Comparison of ENCODE assay signal across 8 cellular contexts in the genomic region with DNA sequence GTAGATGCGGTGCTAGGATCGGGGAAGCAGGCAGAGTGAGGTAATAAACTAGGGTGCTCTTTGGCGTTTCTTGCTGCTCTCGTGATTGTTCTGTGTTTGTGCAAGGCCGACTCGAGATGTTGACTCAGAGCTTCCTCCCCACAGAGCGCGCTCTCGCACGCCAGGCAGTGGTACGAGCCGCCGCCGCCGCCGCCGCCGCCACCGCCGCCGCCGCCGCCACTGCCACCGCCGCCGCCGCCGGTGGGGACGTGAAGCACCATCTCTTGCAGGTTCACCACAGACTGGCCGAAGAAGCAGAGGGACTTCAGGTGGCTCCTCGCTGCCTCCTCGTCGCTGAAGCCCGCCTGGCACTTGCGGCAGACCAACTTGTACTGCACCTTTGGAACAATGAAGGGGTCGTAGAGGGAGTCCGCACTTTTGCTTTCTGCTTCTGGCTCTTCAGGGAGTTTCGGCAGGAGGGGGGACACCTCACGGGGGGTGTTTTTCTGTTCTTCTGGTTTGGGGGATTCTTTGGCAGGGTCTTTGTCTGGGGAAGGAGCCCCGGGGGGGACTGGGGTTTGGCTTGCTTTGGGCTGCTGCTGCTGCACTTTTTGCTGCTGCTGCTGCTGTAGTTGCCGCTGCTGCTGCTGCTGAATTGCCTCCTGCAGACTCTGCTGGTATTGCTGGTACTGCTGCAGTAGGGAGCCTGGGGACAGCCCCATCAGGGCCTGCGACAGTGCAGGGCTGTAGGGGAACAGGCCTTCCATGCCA.
DNase-seq lines count a peak whose midpoint lies in the region; ATAC-seq, FAIRE-seq and TF ChIP-seq lines count a peak whose summit lies in the region.

No MANE protein-coding gene starts in this region.

- H3K4me3 ChIP-seq in NT2/D1 (ENCODE audit: insufficient read length, low read depth) (peak overlapping the region; percentile 50), pancreas (no peak overlapping the region), thoracic aorta (peak overlapping the region; percentile 85)

- H3K27me3 ChIP-seq in NT2/D1 (ENCODE audit: insufficient read depth, insufficient read length) (peaks cover 2% of the 10 kb centered on the region), pancreas (no peaks in the 10 kb centered on the region), thoracic aorta (replicated peaks; ENCODE audit: insufficient read depth) (no peaks in the 10 kb centered on the region)

- no peak for TF ChIP-seq POLR2A in GM18505 (IDR thresholded peaks at IDR 0.05; ENCODE audit: borderline replicate concordance, extremely low read depth, insufficient read depth, insufficient read length)

- H3K9ac ChIP-seq in NT2/D1 (ENCODE audit: insufficient read length, low read depth) = peak overlapping the region; percentile 85

- H3K4me1 ChIP-seq in NT2/D1 (ENCODE audit: insufficient read depth, insufficient read length) = peaks cover 6% of the 10 kb centered on the region
- H3K4me1 ChIP-seq in pancreas = peaks cover 4 to 20% (median 6%) of the 10 kb centered on the region in 3 donors
- H3K4me1 ChIP-seq in thoracic aorta (ENCODE audit: control insufficient read depth in 1 of 2, low read depth in 2 of 2) = peaks cover 29 to 48% of the 10 kb centered on the region in 2 donors

- ATAC-seq in GM18505 (IDR thresholded peaks at IDR 0.05; ENCODE audit: unreplicated experiment) (peak; percentile 84), HG02938 (IDR thresholded peaks at IDR 0.05; ENCODE audit: unreplicated experiment) (peak; percentile 94), pancreas (peak in 3 of 4 donors; percentile 62 to 75 (median 62)), thoracic aorta (ENCODE audit: insufficient number of reproducible peaks, low FRiP score, low read depth) (peak; percentile 86)

- intact Hi-C loops in pancreas (cut with DNase I) = no loop called here

- no peak for FAIRE-seq in pancreas (lab: Jason Lieb, UNC)

- DNase-seq in NT2/D1 (ENCODE audit: low read depth, low spot score) = peak; percentile 36
- DNase-seq in activated gamma-delta T cell treated with Interleukin-2 at 50 U/mL for 16 hours = peak; percentile 55
- peak; percentile 38 for DNase-seq in globus pallidus (ENCODE audit: low spot score)
- DNase-seq in pancreas = peak in 1 of 6 donors; percentile 64
- DNase-seq in thoracic aorta (ENCODE audit: low spot score) = peak; percentile 40
- DNase-seq in NCI-H187 (lab: John Stamatoyannopoulos, UW) = no peak

- no peaks in the 10 kb centered on the region for H3K9me3 ChIP-seq in NT2/D1 (ENCODE audit: insufficient read depth, low read length)
- no peaks in the 10 kb centered on the region for H3K9me3 ChIP-seq in pancreas
- H3K9me3 ChIP-seq in thoracic aorta = no peaks in the 10 kb centered on the region

- TF ChIP-seq CTCF in pancreas (IDR thresholded peaks at IDR 0.05) (no peak), thoracic aorta (IDR thresholded peaks at IDR 0.05) (no peak)

- H3K27ac ChIP-seq in pancreas (no peak overlapping the region), thoracic aorta (peak overlapping the region; percentile 85 to 91)

- 72 to 77% methylated on average over 41 to 42 of the region's 42 CpGs for WGBS in pancreas, 2 donors

- H3K36me3 ChIP-seq in NT2/D1 (ENCODE audit: insufficient read depth, insufficient read length, low read length) (peaks cover 11% of the 10 kb centered on the region), pancreas (peaks cover 0 to 6% (median 0%) of the 10 kb centered on the region in 3 donors), thoracic aorta (peaks cover 8% of the 10 kb centered on the region)

Comparison
In these comparisons a context has a peak if more than half of its experiments do, and no peak if none do; other contexts are left out.
1. DNase-seq: peak in NT2/D1 (single experiment), activated gamma-delta T cell treated with Interleukin-2 at 50 U/mL for 16 hours (single experiment), globus pallidus (single experiment) and thoracic aorta (single experiment); none in NCI-H187 (0 of 2).
2. H3K4me3 ChIP-seq: peak in NT2/D1 (single experiment) and thoracic aorta (single experiment); none in pancreas (0 of 4).
3. H3K27ac ChIP-seq: peak in thoracic aorta (2 of 2); none in pancreas (0 of 4).
4. Peak in every context shown above with its lines, with median percentiles within 50 percentile points of each other: ATAC-seq.